In genomic region chr2:152243723-152244122, GRCh38 we compare ENCODE assay signal across 32 cellular contexts.
A peak's percentile ranks its signal among the peaks of the same experiment; 100 is the strongest.
DNase-seq lines count a peak whose midpoint lies in the region; ATAC-seq and TF ChIP-seq lines count a peak whose summit lies in the region.
"Had no signal": no experiment of that assay in that cellular context is flagged by ENCODE, and none has a peak within 500 bp of the region (broad histone marks: within the 10 kb centered on the region; RNA-seq: fewer than 3 reads in every experiment).

No MANE protein-coding gene starts in this region.

- H3K4me1 ChIP-seq in GM23338 (ENCODE audit: insufficient read depth), result no peaks in the 10 kb centered on the region
- H3K4me1 ChIP-seq: vagina had no signal

- DNase-seq in GM23338 (ENCODE audit: low spot score) (no peak), cerebellum (ENCODE audit: low spot score) (peak; percentile 15), medulla oblongata (ENCODE audit: extremely low spot score) (peak; percentile 23), retina (peak; percentile 9), GM19240 (ENCODE audit: insufficient read length, low spot score) (no peak), cortex of kidney (lab: John Stamatoyannopoulos, UW) (no peak)
- no peak for DNase-seq in activated CD4-positive, alpha-beta T cell treated with anti-CD3 and anti-CD28 coated beads, Interleukin-2, amount 50 U/mL, for 1 hour
- DNase-seq: activated CD4-positive, alpha-beta T cell treated with anti-CD3 and anti-CD28 coated beads, Interleukin-2, amount 50 U/mL, for 48 hours; activated CD4-positive, CD25-positive, alpha-beta regulatory T cell; activated CD8-positive, alpha-beta memory T cell treated with anti-CD3 and anti-CD28 coated beads, Interleukin-2, amount 50 U/mL, for 4 hours; CD4-positive, alpha-beta T cell; DMS 273 treated with DMSO at 0.1 percent for 48 hours; effector CD4-positive, alpha-beta T cell; foreskin melanocyte; MG63; mucosa of descending colon; NCI-H2081 treated with DMSO at 0.1 percent for 48 hours; OCI-M1; SHP77; spleen; stimulated activated CD4-positive, alpha-beta T cell treated with anti-CD3 and anti-CD28 coated beads, Interleukin-2, amount 100 ng/mL, for 48 hours; T-helper 9 cell had no signal

- H3K27me3 Mint-ChIP-seq in GM23338 (ENCODE audit: insufficient read depth, low read depth, poor library complexity), result no peaks in the 10 kb centered on the region

- H3K79me2 ChIP-seq in GM23338 (replicated peaks; ENCODE audit: insufficient read depth), result no peaks in the 10 kb centered on the region
- H3K79me2 ChIP-seq: hepatocyte had no signal

- H2AFZ ChIP-seq in GM23338, result peak overlapping the region; percentile 83
- H2AFZ ChIP-seq: hepatocyte had no signal

- H3K4me3 ChIP-seq in GM23338, result no peak overlapping the region
- H3K4me3 ChIP-seq: ascending aorta, hepatocyte, K562, MG63, mucosa of descending colon, spleen, vagina had no signal

- no peaks in the 10 kb centered on the region for H4K20me1 ChIP-seq in GM23338 (replicated peaks; ENCODE audit: insufficient read depth)

- no peak for TF ChIP-seq CTCF in GM23338 (conservative IDR thresholded peaks at IDR 0.05; ENCODE audit: low read depth in 2 of 2)

- no peak for ATAC-seq in GM23338
- ATAC-seq: activated T-helper 17 cell treated with anti-CD3 and anti-CD28 coated beads, Interleukin-2, amount 50 U/mL, for 72 hours; esophagus mucosa; K562; left lobe of liver; stimulated activated memory B cell treated with anti-CD40 and anti-IgM and Interleukin-4, amounts not matched to agents 10 μg/mL and 1 μg/mL and 100 μg/mL, for 72 hours had no signal

- H3K27ac Mint-ChIP-seq in GM23338, result no peak overlapping the region
- H3K27ac Mint-ChIP-seq: activated naive CD4-positive, alpha-beta T cell treated with anti-CD3 and anti-CD28 coated beads, Interleukin-2, amount 50 U/mL, for 24 hours; activated T-helper 17 cell treated with anti-CD3 and anti-CD28 coated beads, Interleukin-2, amount 50 U/mL, for 72 hours; CD4-positive, alpha-beta T cell; stimulated activated memory B cell treated with anti-CD40 and anti-IgM and Interleukin-4, amounts not matched to agents 10 μg/mL and 1 μg/mL and 100 μg/mL, for 72 hours had no signal

- H3K36me3 Mint-ChIP-seq in GM23338 (ENCODE audit: low read depth), result no peaks in the 10 kb centered on the region
- H3K36me3 Mint-ChIP-seq: activated naive CD4-positive, alpha-beta T cell treated with anti-CD3 and anti-CD28 coated beads, Interleukin-2, amount 50 U/mL, for 24 hours; stimulated activated memory B cell treated with anti-CD40 and anti-IgM and Interleukin-4, amounts not matched to agents 10 μg/mL and 1 μg/mL and 100 μg/mL, for 72 hours had no signal

- H3K9me2 ChIP-seq in GM23338 (ENCODE audit: insufficient read depth), result no peaks in the 10 kb centered on the region

- no peaks in the 10 kb centered on the region for H3F3A ChIP-seq in GM23338 (replicated peaks; ENCODE audit: low read depth)

- no peaks in the 10 kb centered on the region for H3K27me3 ChIP-seq in GM23338 (ENCODE audit: insufficient read depth)
- H3K27me3 ChIP-seq: ascending aorta, hepatocyte, MG63, neutrophil, vagina had no signal

- no peaks in the 10 kb centered on the region for H3K36me3 ChIP-seq in GM23338 (ENCODE audit: insufficient read depth)
- H3K36me3 ChIP-seq: ascending aorta, MG63, neutrophil, spleen, vagina had no signal

- H3K4me1 Mint-ChIP-seq in GM23338, result no peaks in the 10 kb centered on the region
- H3K4me1 Mint-ChIP-seq: activated naive CD4-positive, alpha-beta T cell treated with anti-CD3 and anti-CD28 coated beads, Interleukin-2, amount 50 U/mL, for 24 hours; activated T-helper 17 cell treated with anti-CD3 and anti-CD28 coated beads, Interleukin-2, amount 50 U/mL, for 72 hours; stimulated activated memory B cell treated with anti-CD40 and anti-IgM and Interleukin-4, amounts not matched to agents 10 μg/mL and 1 μg/mL and 100 μg/mL, for 72 hours had no signal

- peaks cover 13% of the 10 kb centered on the region; the same call in 2 of the 3 replicates for H3K9me3 Mint-ChIP-seq in GM23338
- H3K9me3 Mint-ChIP-seq: activated naive CD4-positive, alpha-beta T cell treated with anti-CD3 and anti-CD28 coated beads, Interleukin-2, amount 50 U/mL, for 24 hours had no signal

- no peak overlapping the region for H3K27ac ChIP-seq in GM23338 (ENCODE audit: low read depth)
- H3K27ac ChIP-seq: hepatocyte, neutrophil, spleen, vagina had no signal

- H3K4me2 ChIP-seq in GM23338, result no peak overlapping the region
- H3K4me2 ChIP-seq: hepatocyte had no signal

- H3K4me3 Mint-ChIP-seq in GM23338, result no peak overlapping the region
- H3K4me3 Mint-ChIP-seq: activated naive CD4-positive, alpha-beta T cell treated with anti-CD3 and anti-CD28 coated beads, Interleukin-2, amount 50 U/mL, for 24 hours; activated T-helper 17 cell treated with anti-CD3 and anti-CD28 coated beads, Interleukin-2, amount 50 U/mL, for 72 hours; CD4-positive, alpha-beta T cell; stimulated activated memory B cell treated with anti-CD40 and anti-IgM and Interleukin-4, amounts not matched to agents 10 μg/mL and 1 μg/mL and 100 μg/mL, for 72 hours had no signal

TF ChIP-seq in GM23338, 12 proteins besides CTCF, POLR2A, EP300 and RAD21:
- TF ChIP-seq ZNF114 (CRISPR knock-in tag; IDR thresholded peaks at IDR 0.05), result no peak
- no peak for TF ChIP-seq EZH2phosphoT487 (IDR thresholded peaks at IDR 0.05; ENCODE audit: unreplicated experiment)
- TF ChIP-seq REST (IDR thresholded peaks at IDR 0.05; ENCODE audit: unreplicated experiment), result no peak

Comparison
In these comparisons a context has a peak if more than half of its experiments do, and no peak if none do; other contexts are left out.
1. DNase-seq: peak in cerebellum (single experiment), medulla oblongata (single experiment) and retina (single experiment); none in GM23338 (single experiment), activated CD4-positive, alpha-beta T cell treated with anti-CD3 and anti-CD28 coated beads, Interleukin-2, amount 50 U/mL, for 1 hour (single experiment), GM19240 (single experiment) and cortex of kidney (single experiment).